In genomic region chr1:219278288-219278687, GRCh38 we compare ENCODE assay signal across 12 cellular contexts.
A peak's percentile ranks its signal among the peaks of the same experiment; 100 is the strongest.
DNase-seq lines count a peak whose midpoint lies in the region; ATAC-seq and TF ChIP-seq lines count a peak whose summit lies in the region.
"Had no signal": no experiment of that assay in that cellular context is flagged by ENCODE, and none has a peak within 500 bp of the region (broad histone marks: within the 10 kb centered on the region; RNA-seq: fewer than 3 reads in every experiment).

No MANE protein-coding gene starts in this region.

- peak; percentile 63 for ATAC-seq in SK-N-SH treated with all-trans-retinoic acid at 6 μM for 48 hours
- ATAC-seq in foreskin keratinocyte = no peak
- no peak for ATAC-seq in GM21737 (IDR thresholded peaks at IDR 0.05; ENCODE audit: unreplicated experiment)

- no peaks in the 10 kb centered on the region for H4K20me1 ChIP-seq in osteoblast (ENCODE audit: insufficient read depth, low read length)

- H3K4me2 ChIP-seq in osteoblast (ENCODE audit: insufficient read depth, low read length) = no peak overlapping the region

- no peak overlapping the region for H2AFZ ChIP-seq in osteoblast (ENCODE audit: low read length)
- H2AFZ ChIP-seq: GM23248 had no signal

- no peak overlapping the region for H3K4me3 ChIP-seq in fibroblast of pulmonary artery (replicated peaks; ENCODE audit: low read depth, low read length)
- H3K4me3 ChIP-seq in osteoblast (ENCODE audit: insufficient read depth, low read length) = no peak overlapping the region
- H3K4me3 ChIP-seq: GM23248 had no signal

- no peak for TF ChIP-seq CTCF in C4-2B (conservative IDR thresholded peaks at IDR 0.05)
- no peak for TF ChIP-seq CTCF in fibroblast of pulmonary artery (IDR thresholded peaks at IDR 0.05; ENCODE audit: low read length, missing control alignments)
- no peak for TF ChIP-seq CTCF in osteoblast (IDR thresholded peaks at IDR 0.05; ENCODE audit: extremely low read depth, low read depth, low read length)
- TF ChIP-seq CTCF in foreskin keratinocyte (conservative IDR thresholded peaks at IDR 0.05) = no peak

- no peaks in the 10 kb centered on the region for H3K9me3 ChIP-seq in osteoblast (ENCODE audit: low read depth, low read length)
- H3K9me3 ChIP-seq: Caco-2 had no signal

- no peaks in the 10 kb centered on the region for H3K79me2 ChIP-seq in osteoblast (ENCODE audit: insufficient read depth, low read length)

- peak; percentile 41 for DNase-seq in fibroblast of pulmonary artery (ENCODE audit: low read depth)
- no peak for DNase-seq in osteoblast (ENCODE audit: insufficient read length, low spot score, missing footprints)
- no peak for DNase-seq in foreskin keratinocyte
- DNase-seq in SW480 (ENCODE audit: low spot score) = no peak
- DNase-seq: Caco-2; CD8-positive, alpha-beta memory T cell; DND-41; GF-D8; GM23248 had no signal

- H3K27me3 ChIP-seq in osteoblast (ENCODE audit: insufficient read depth, low read length) = no peaks in the 10 kb centered on the region
- H3K27me3 ChIP-seq in foreskin keratinocyte = no peaks in the 10 kb centered on the region

- H3K36me3 ChIP-seq in osteoblast (ENCODE audit: insufficient read depth, low read length) = no peaks in the 10 kb centered on the region

- peaks cover 22% of the 10 kb centered on the region for H3K4me1 ChIP-seq in osteoblast (ENCODE audit: insufficient read depth, low read length)
- H3K4me1 ChIP-seq in foreskin keratinocyte = no peaks in the 10 kb centered on the region

- H3K27ac ChIP-seq in C4-2B (peak overlapping the region; percentile 100), osteoblast (ENCODE audit: low read depth, low read length) (peak overlapping the region; percentile 58), foreskin keratinocyte (no peak overlapping the region)
- H3K27ac ChIP-seq: GM23248 had no signal

TF ChIP-seq in SK-N-SH treated with all-trans-retinoic acid at 6 μM for 48 hours, 23 proteins besides CTCF, POLR2A, EP300 and RAD21:
- TF ChIP-seq ZC3H10 (CRISPR knock-in tag; IDR thresholded peaks at IDR 0.05) (no peak), ISL1 (CRISPR knock-in tag; IDR thresholded peaks at IDR 0.05) (no peak), ZNF565 (CRISPR knock-in tag; conservative IDR thresholded peaks at IDR 0.05; ENCODE audit: low read depth) (no peak), ZNF70 (CRISPR knock-in tag; IDR thresholded peaks at IDR 0.05) (no peak), ZFP30 (CRISPR knock-in tag; IDR thresholded peaks at IDR 0.05) (no peak), ZNF8 (CRISPR knock-in tag; IDR thresholded peaks at IDR 0.05) (no peak), OSR1 (CRISPR knock-in tag; IDR thresholded peaks at IDR 0.05) (no peak), CSDC2 (CRISPR knock-in tag; IDR thresholded peaks at IDR 0.05) (no peak), CSRNP3 (CRISPR knock-in tag; IDR thresholded peaks at IDR 0.05) (no peak), PPARA (CRISPR knock-in tag; IDR thresholded peaks at IDR 0.05; ENCODE audit: borderline replicate concordance) (no peak), TOX (CRISPR knock-in tag; IDR thresholded peaks at IDR 0.05; ENCODE audit: borderline replicate concordance) (no peak), PATZ1 (CRISPR knock-in tag; IDR thresholded peaks at IDR 0.05; ENCODE audit: borderline replicate concordance) (no peak)
TF ChIP-seq in SK-N-SH treated with all-trans-retinoic acid at 6 μM for 48 hours: peak in this region for 0.
